17 cellular contexts compared by ENCODE assay signal in the genomic region with DNA sequence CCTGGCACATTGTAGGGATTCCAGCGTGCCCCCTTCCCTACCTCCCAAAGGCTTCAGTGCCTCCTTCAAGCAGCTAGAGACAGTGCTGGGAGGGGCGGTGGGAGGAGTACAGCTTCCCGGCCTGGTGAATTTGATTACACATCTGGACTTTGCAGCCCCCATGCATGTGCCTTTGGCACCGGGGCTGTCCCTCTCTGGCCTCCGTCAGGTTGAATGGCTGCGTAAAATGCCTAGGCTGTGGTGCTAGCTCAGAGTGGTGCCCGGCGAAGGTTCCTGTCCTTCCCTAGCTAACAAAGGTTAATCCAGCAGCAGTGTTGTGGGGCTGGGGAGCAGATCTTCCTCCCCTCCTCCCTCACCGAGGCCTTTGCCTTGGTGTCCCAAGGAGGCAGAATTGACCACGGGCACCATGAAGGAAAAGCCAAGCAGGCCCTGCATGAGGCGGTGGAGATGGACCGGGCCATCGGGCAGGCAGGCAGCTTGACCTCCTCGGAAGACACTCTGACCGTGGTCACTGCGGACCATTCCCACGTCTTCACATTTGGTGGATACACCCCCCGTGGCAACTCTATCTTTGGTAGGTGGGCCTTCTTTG.
"Had no signal": no experiment of that assay in that cellular context is flagged by ENCODE, and none has a peak within 500 bp of the region (broad histone marks: within the 10 kb centered on the region; RNA-seq: fewer than 3 reads in every experiment).

No MANE protein-coding gene starts in this region.

- H3K4me3 ChIP-seq: sigmoid colon, uterus had no signal

- H3K4me1 ChIP-seq: uterus had no signal

- H3K9me3 ChIP-seq: sigmoid colon, uterus had no signal

- H3K36me3 Mint-ChIP-seq: brain, naive B cell had no signal

- H3K27ac Mint-ChIP-seq: activated CD4-positive, alpha-beta T cell treated with anti-CD3 and anti-CD28 coated beads, Interleukin-2, amount 10 ng/mL, durations not matched to agents 7 days and 5 days; activated naive CD4-positive, alpha-beta T cell treated with anti-CD3 and anti-CD28 coated beads for 36 hours; endodermal cell; progenitor cell of endocrine pancreas; stimulated activated naive CD8-positive, alpha-beta T cell treated with anti-CD3 and anti-CD28 coated beads, Interleukin-15, amount 100 ng/mL, for 72 hours had no signal

- H3K4me3 Mint-ChIP-seq: activated CD4-positive, alpha-beta T cell treated with anti-CD3 and anti-CD28 coated beads, Interleukin-2, amount 10 ng/mL, durations not matched to agents 7 days and 5 days; activated naive CD4-positive, alpha-beta T cell treated with anti-CD3 and anti-CD28 coated beads for 36 hours; brain; endodermal cell; naive B cell; stimulated activated naive CD8-positive, alpha-beta T cell treated with anti-CD3 and anti-CD28 coated beads, Interleukin-15, amount 100 ng/mL, for 72 hours had no signal

- H3K9me3 Mint-ChIP-seq: activated CD4-positive, alpha-beta T cell treated with anti-CD3 and anti-CD28 coated beads, Interleukin-2, amount 10 ng/mL, durations not matched to agents 7 days and 5 days; activated naive CD4-positive, alpha-beta T cell treated with anti-CD3 and anti-CD28 coated beads for 36 hours; endodermal cell; stimulated activated naive CD8-positive, alpha-beta T cell treated with anti-CD3 and anti-CD28 coated beads, Interleukin-15, amount 100 ng/mL, for 72 hours had no signal

- ATAC-seq: stimulated activated naive CD8-positive, alpha-beta T cell treated with anti-CD3 and anti-CD28 coated beads, Interleukin-15, amount 100 ng/mL, for 72 hours had no signal

- H3K27me3 ChIP-seq: sigmoid colon, uterus had no signal

- H3K36me3 ChIP-seq: sigmoid colon, uterus had no signal

- DNase-seq: activated CD4-positive, alpha-beta T cell treated with anti-CD3 and anti-CD28 coated beads, Interleukin-2, amount 10 ng/mL, durations not matched to agents 7 days and 5 days; activated CD4-positive, CD25-positive, alpha-beta regulatory T cell; activated CD8-positive, alpha-beta memory T cell treated with anti-CD3 and anti-CD28 coated beads for 24 hours; activated naive CD4-positive, alpha-beta T cell treated with anti-CD3 and anti-CD28 coated beads for 36 hours; midbrain; naive B cell; sigmoid colon; stimulated activated CD4-positive, alpha-beta T cell treated with anti-CD3 and anti-CD28 coated beads, Interleukin-2, amount 100 ng/mL, for 48 hours; stimulated activated CD8-positive, alpha-beta memory T cell treated with anti-CD3 and anti-CD28 coated beads, Interleukin-4, amount 100 ng/mL, for 48 hours; stimulated activated naive CD8-positive, alpha-beta T cell treated with anti-CD3 and anti-CD28 coated beads, Interleukin-15, amount 100 ng/mL, for 72 hours; T-helper 2 cell had no signal

- FAIRE-seq: keratinocyte, TTC549 had no signal
